In the genomic region with DNA sequence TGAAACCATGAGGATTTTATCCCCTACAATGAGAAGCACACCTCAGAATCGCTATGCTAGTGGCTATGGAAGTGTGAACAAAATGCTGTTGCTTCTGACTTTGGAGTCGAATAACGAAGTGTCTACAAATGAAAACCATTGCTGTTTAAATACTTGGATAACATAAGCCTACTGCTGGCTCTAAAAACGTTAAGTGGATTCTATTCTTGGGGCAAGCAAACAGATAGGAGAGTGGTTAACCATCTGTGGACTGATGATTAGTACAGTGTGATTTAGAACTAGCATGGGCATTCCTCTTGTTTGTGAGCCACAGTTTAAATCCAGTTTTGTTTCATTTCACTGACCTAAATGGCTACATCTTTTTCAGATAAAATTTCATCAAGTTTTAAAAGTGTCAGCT, we compare ENCODE assay signal across 21 cellular contexts.
DNase-seq lines count a peak whose midpoint lies in the region; ATAC-seq, FAIRE-seq and TF ChIP-seq lines count a peak whose summit lies in the region.
"Had no signal": no experiment of that assay in that cellular context is flagged by ENCODE, and none has a peak within 500 bp of the region (broad histone marks: within the 10 kb centered on the region; RNA-seq: fewer than 3 reads in every experiment).

No MANE protein-coding gene starts in this region.

- no peak overlapping the region for H3K4me3 ChIP-seq in BLaER1 treated with 17β-estradiol and CSF1 and Interleukin-3, amounts not matched to agents 10 nM and 100 nM
- H3K4me3 ChIP-seq in dorsolateral prefrontal cortex = no peak overlapping the region
- H3K4me3 ChIP-seq: ovary had no signal

- no peak for FAIRE-seq in urothelium cell line (lab: Jason Lieb, UNC)
- FAIRE-seq: keratinocyte had no signal

- DNase-seq in DMS153 treated with DMSO at 0.1 percent for 48 hours (lab: John Stamatoyannopoulos, UW; ENCODE audit: unreplicated experiment) (peak; percentile 31), NCI-H345 (lab: John Stamatoyannopoulos, UW) (peak; percentile 22), urothelium cell line (ENCODE audit: low spot score) (no peak), dorsolateral prefrontal cortex (no peak)
- DNase-seq in effector memory CD8-positive, alpha-beta T cell = no peak
- no peak for DNase-seq in activated CD4-positive, CD25-positive, alpha-beta regulatory T cell treated with anti-CD3 and anti-CD28 coated beads, Interleukin-2, amount 50 U/mL, for 72 hours
- DNase-seq: activated CD4-positive, alpha-beta T cell treated with anti-CD3 and anti-CD28 coated beads for 4 hours; BE2C; brain microvascular endothelial cell; H9; hippocampal formation; naive B cell; ovary; stimulated activated CD4-positive, alpha-beta T cell treated with anti-CD3 and anti-CD28 coated beads, Interleukin-2, amount 100 ng/mL, for 24 hours; upper lobe of left lung had no signal

- peak overlapping the region in 9 of 11 experiments; percentile 62 to 81 (median 77); a peak in 14 of 22 replicates for H3K4me2 ChIP-seq in BLaER1 treated with 17β-estradiol and CSF1 and Interleukin-3, amounts not matched to agents 10 nM and 100 nM

- H3K9ac ChIP-seq in BLaER1 treated with 17β-estradiol and CSF1 and Interleukin-3, amounts not matched to agents 10 nM and 100 nM = no peak overlapping the region

- peaks cover 9 to 14% of the 10 kb centered on the region in 2 donors for H3K4me1 Mint-ChIP-seq in effector memory CD8-positive, alpha-beta T cell (ENCODE audit: low read depth in 2 of 2)

- no peaks in the 10 kb centered on the region for H3K36me3 Mint-ChIP-seq in effector memory CD8-positive, alpha-beta T cell (ENCODE audit: insufficient read depth)
- H3K36me3 Mint-ChIP-seq: memory B cell, naive B cell had no signal

- peaks cover 10 to 30% (median 23%) of the 10 kb centered on the region in 10 experiments; a peak in 19 of 20 replicates for H3K4me1 ChIP-seq in BLaER1 treated with 17β-estradiol and CSF1 and Interleukin-3, amounts not matched to agents 10 nM and 100 nM
- H3K4me1 ChIP-seq: BE2C had no signal

- no peaks in the 10 kb centered on the region for H4K20me1 ChIP-seq in BLaER1 treated with 17β-estradiol and CSF1 and Interleukin-3, amounts not matched to agents 10 nM and 100 nM

- intact Hi-C loops in dorsolateral prefrontal cortex (cut with DNase I) = no loop called here

- no peak for ATAC-seq in effector memory CD8-positive, alpha-beta T cell (replicated peaks)

- no peaks in the 10 kb centered on the region for H3K27me3 ChIP-seq in BLaER1 treated with 17β-estradiol and CSF1 and Interleukin-3, amounts not matched to agents 10 nM and 100 nM
- H3K27me3 ChIP-seq in dorsolateral prefrontal cortex = peaks cover 0 to 68% (median 7%) of the 10 kb centered on the region in 45 donors
- H3K27me3 ChIP-seq: BE2C, brain microvascular endothelial cell, ovary, upper lobe of left lung had no signal

- H3K9me3 Mint-ChIP-seq in effector memory CD8-positive, alpha-beta T cell = no peaks in the 10 kb centered on the region
- H3K9me3 Mint-ChIP-seq: activated T-helper 2 cell treated with anti-CD3 and anti-CD28 coated beads, Interferon-gamma antibody, Interleukin-2, Interleukin-4, amounts not matched to agents 10 μg/mL and 5 μg/mL and 100 μg/mL, durations not matched to agents 14 hours and 24 hours and 36 hours; dendritic cell treated with granulocyte-macrophage colony-stimulating factor and Interleukin-4, amounts not matched to agents 40 ng/mL and 50 ng/mL, for 4 days; H9; memory B cell; naive B cell; stimulated activated naive CD8-positive, alpha-beta T cell treated with anti-CD3 and anti-CD28 coated beads, Interleukin-15, Interleukin-2, amounts not matched to agents 100 ng/mL and 50 ng/mL, for 24 hours had no signal

- no peaks in the 10 kb centered on the region for H3K9me3 ChIP-seq in BLaER1 treated with 17β-estradiol and CSF1 and Interleukin-3, amounts not matched to agents 10 nM and 100 nM (replicated peaks in 1 of 11)
- H3K9me3 ChIP-seq: BE2C, ovary, upper lobe of left lung had no signal

- H3K27me3 Mint-ChIP-seq in effector memory CD8-positive, alpha-beta T cell = peaks cover 0 to 6% of the 10 kb centered on the region in 2 donors
- H3K27me3 Mint-ChIP-seq: dendritic cell treated with granulocyte-macrophage colony-stimulating factor and Interleukin-4, amounts not matched to agents 40 ng/mL and 50 ng/mL, for 4 days; memory B cell; naive B cell; stimulated activated naive CD8-positive, alpha-beta T cell treated with anti-CD3 and anti-CD28 coated beads, Interleukin-15, Interleukin-2, amounts not matched to agents 100 ng/mL and 50 ng/mL, for 24 hours had no signal

- no peak overlapping the region; a peak in 1 of 22 replicates for H3K27ac ChIP-seq in BLaER1 treated with 17β-estradiol and CSF1 and Interleukin-3, amounts not matched to agents 10 nM and 100 nM
- H3K27ac ChIP-seq in dorsolateral prefrontal cortex = no peak overlapping the region
- H3K27ac ChIP-seq: brain microvascular endothelial cell, ovary, upper lobe of left lung had no signal

- peak overlapping the region; percentile 73 to 81 for H3K4me3 Mint-ChIP-seq in effector memory CD8-positive, alpha-beta T cell
- H3K4me3 Mint-ChIP-seq: dendritic cell treated with granulocyte-macrophage colony-stimulating factor and Interleukin-4, amounts not matched to agents 40 ng/mL and 50 ng/mL, for 4 days; H9 had no signal

- TF ChIP-seq CTCF in dorsolateral prefrontal cortex (IDR thresholded peaks at IDR 0.05 in 54 of 56, conservative IDR thresholded peaks at IDR 0.05 in 2 of 56; ENCODE audit: low read depth in 1 of 56, partially characterized antibody in 56 of 56) = no peak

- no peaks in the 10 kb centered on the region for H3K36me3 ChIP-seq in BLaER1 treated with 17β-estradiol and CSF1 and Interleukin-3, amounts not matched to agents 10 nM and 100 nM
- H3K36me3 ChIP-seq: BE2C, brain microvascular endothelial cell, ovary, upper lobe of left lung had no signal

- H3K27ac Mint-ChIP-seq in effector memory CD8-positive, alpha-beta T cell = peak overlapping the region; percentile 87 to 89
- H3K27ac Mint-ChIP-seq: activated T-helper 2 cell treated with anti-CD3 and anti-CD28 coated beads, Interferon-gamma antibody, Interleukin-2, Interleukin-4, amounts not matched to agents 10 μg/mL and 5 μg/mL and 100 μg/mL, durations not matched to agents 14 hours and 24 hours and 36 hours; dendritic cell treated with granulocyte-macrophage colony-stimulating factor and Interleukin-4, amounts not matched to agents 40 ng/mL and 50 ng/mL, for 4 days; H9; memory B cell; stimulated activated naive CD8-positive, alpha-beta T cell treated with anti-CD3 and anti-CD28 coated beads, Interleukin-15, Interleukin-2, amounts not matched to agents 100 ng/mL and 50 ng/mL, for 24 hours had no signal

Comparison
In these comparisons a context has a peak if more than half of its experiments do, and no peak if none do; other contexts are left out.
1. DNase-seq: peak in DMS153 treated with DMSO at 0.1 percent for 48 hours (single experiment) and NCI-H345 (single experiment); none in effector memory CD8-positive, alpha-beta T cell (0 of 3), urothelium cell line (single experiment), dorsolateral prefrontal cortex (0 of 10) and activated CD4-positive, CD25-positive, alpha-beta regulatory T cell treated with anti-CD3 and anti-CD28 coated beads, Interleukin-2, amount 50 U/mL, for 72 hours (single experiment).